In genomic region chr19:5977222-5977784, GRCh38 we compare ENCODE assay signal across 8 cellular contexts.
DNase-seq lines count a peak whose midpoint lies in the region; ATAC-seq lines count a peak whose summit lies in the region.

No MANE protein-coding gene starts in this region.

- peaks cover 29% of the 10 kb centered on the region for H3K4me1 ChIP-seq in neuron (ENCODE audit: insufficient read depth, low read length)

- no peaks in the 10 kb centered on the region for H3K9me3 Mint-ChIP-seq in effector memory CD8-positive, alpha-beta T cell

- ATAC-seq in GM21529 (IDR thresholded peaks at IDR 0.05; ENCODE audit: unreplicated experiment) (peak; percentile 16), GM18907 (IDR thresholded peaks at IDR 0.05; ENCODE audit: unreplicated experiment) (no peak)
- peak; percentile 2 for ATAC-seq in effector memory CD8-positive, alpha-beta T cell (replicated peaks)

- peaks cover 49 to 51% of the 10 kb centered on the region in 2 donors for H3K4me1 Mint-ChIP-seq in effector memory CD8-positive, alpha-beta T cell (ENCODE audit: low read depth in 2 of 2)

- no peaks in the 10 kb centered on the region for H3K9me3 ChIP-seq in neuron (ENCODE audit: low read length)

- H3K36me3 Mint-ChIP-seq in effector memory CD8-positive, alpha-beta T cell (ENCODE audit: insufficient read depth): peaks cover 33% of the 10 kb centered on the region

- H3K36me3 ChIP-seq in neuron (ENCODE audit: insufficient read depth, low read length): peaks cover 25% of the 10 kb centered on the region

- H3K27me3 ChIP-seq in neuron (ENCODE audit: insufficient read depth, low read length): no peaks in the 10 kb centered on the region

- H2AFZ ChIP-seq in neuron (ENCODE audit: low read depth, low read length): peak overlapping the region; percentile 79

- H3K27ac Mint-ChIP-seq in effector memory CD8-positive, alpha-beta T cell: peak overlapping the region; percentile 96

- H3K4me3 Mint-ChIP-seq in effector memory CD8-positive, alpha-beta T cell: peak overlapping the region; percentile 98 to 99

- no peaks in the 10 kb centered on the region for H3K27me3 Mint-ChIP-seq in effector memory CD8-positive, alpha-beta T cell

- peak overlapping the region; percentile 99 for H3K4me3 ChIP-seq in neuron (ENCODE audit: low read length)

- DNase-seq in NAMALWA (ENCODE audit: low spot score) (peak; percentile 23), NCI-H2081 (lab: John Stamatoyannopoulos, UW) (no peak), superior temporal gyrus (ENCODE audit: extremely low spot score) (no peak)
- no peak for DNase-seq in effector memory CD8-positive, alpha-beta T cell
- no peak for DNase-seq in activated effector memory CD4-positive, alpha-beta T cell treated with anti-CD3 and anti-CD28 coated beads, Interleukin-2, amount 50 U/mL, for 16 hours
